In the genomic region with DNA sequence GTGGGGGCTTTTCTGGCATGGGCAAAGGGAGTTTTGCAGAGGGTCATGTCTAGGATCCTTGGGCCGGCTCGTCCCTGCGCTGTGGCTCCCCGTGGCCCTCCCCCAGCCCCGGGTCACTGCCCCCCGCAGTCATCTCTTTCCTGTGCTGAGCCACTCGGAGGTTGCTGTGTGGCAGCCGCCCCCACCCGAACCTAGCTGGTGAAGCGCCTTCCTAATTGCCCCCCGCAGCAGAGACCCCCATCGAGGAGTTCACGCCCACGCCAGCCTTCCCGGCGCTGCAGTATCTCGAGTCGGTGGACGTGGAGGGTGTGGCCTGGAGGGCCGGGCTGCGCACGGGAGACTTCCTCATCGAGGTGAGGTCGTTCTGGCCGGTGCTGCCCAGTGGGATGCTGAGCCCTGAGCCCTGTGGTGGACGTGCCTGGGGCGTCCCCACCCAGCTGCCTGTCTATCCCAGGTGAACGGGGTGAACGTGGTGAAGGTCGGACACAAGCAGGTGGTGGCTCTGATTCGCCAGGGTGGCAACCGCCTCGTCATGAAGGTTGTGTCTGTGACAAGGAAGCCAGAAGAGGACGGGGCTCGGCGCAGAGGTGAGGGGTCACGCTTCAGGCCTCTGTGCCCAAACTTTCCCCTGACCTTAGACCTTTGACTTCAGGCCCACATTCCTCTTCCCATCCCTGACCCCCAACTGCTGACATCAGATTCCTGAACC, we compare ENCODE assay signal across 20 cellular contexts. TPM values are rescaled to one million over a fixed set of nuclear protein-coding genes. Genes with fewer than 3 reads are reported as not detected.
A peak's percentile ranks its signal among the peaks of the same experiment; 100 is the strongest.
DNase-seq lines count a peak whose midpoint lies in the region; TF ChIP-seq lines count a peak whose summit lies in the region.
"Had no signal": no experiment of that assay in that cellular context is flagged by ENCODE, and none has a peak within 500 bp of the region (broad histone marks: within the 10 kb centered on the region; RNA-seq: fewer than 3 reads in every experiment).

No MANE protein-coding gene starts in this region.

- no peaks in the 10 kb centered on the region for H3K9me3 Mint-ChIP-seq in activated naive CD4-positive, alpha-beta T cell treated with anti-CD3 and anti-CD28 coated beads for 36 hours
- H3K9me3 Mint-ChIP-seq in endothelial cell (ENCODE audit: unreplicated experiment) = no peaks in the 10 kb centered on the region
- H3K9me3 Mint-ChIP-seq: stimulated activated effector memory CD8-positive, alpha-beta T cell treated with anti-CD3 and anti-CD28 coated beads, Interleukin-12 subunit alpha, Interleukin-12 subunit beta, amount 100 ng/mL, for 72 hours had no signal

- H3K27ac Mint-ChIP-seq in activated naive CD4-positive, alpha-beta T cell treated with anti-CD3 and anti-CD28 coated beads for 36 hours = no peak overlapping the region
- H3K27ac Mint-ChIP-seq in endothelial cell (ENCODE audit: unreplicated experiment) = peak overlapping the region; percentile 72
- H3K27ac Mint-ChIP-seq: stimulated activated effector memory CD8-positive, alpha-beta T cell treated with anti-CD3 and anti-CD28 coated beads, Interleukin-12 subunit alpha, Interleukin-12 subunit beta, amount 100 ng/mL, for 72 hours had no signal

- no peaks in the 10 kb centered on the region for H3K9me3 ChIP-seq in mesodermal cell (ENCODE audit: control insufficient read depth, low read length)
- H3K9me3 ChIP-seq: BLaER1 treated with 17β-estradiol and CSF1 and Interleukin-3, amounts not matched to agents 10 nM and 100 nM; psoas muscle; tibial artery had no signal

- H3K36me3 ChIP-seq in mesodermal cell (ENCODE audit: control insufficient read depth, insufficient read depth, low read length) = peaks cover 42% of the 10 kb centered on the region
- H3K36me3 ChIP-seq: tibial artery had no signal

- no peaks in the 10 kb centered on the region for H3K36me3 Mint-ChIP-seq in activated naive CD4-positive, alpha-beta T cell treated with anti-CD3 and anti-CD28 coated beads for 36 hours (ENCODE audit: low read depth)
- H3K36me3 Mint-ChIP-seq in endothelial cell (ENCODE audit: low read depth, unreplicated experiment) = peaks cover 67% of the 10 kb centered on the region
- H3K36me3 Mint-ChIP-seq: stimulated activated effector memory CD8-positive, alpha-beta T cell treated with anti-CD3 and anti-CD28 coated beads, Interleukin-12 subunit alpha, Interleukin-12 subunit beta, amount 100 ng/mL, for 72 hours had no signal

- CTCF ChIA-PET in activated naive CD4-positive, alpha-beta T cell treated with anti-CD3 and anti-CD28 coated beads for 36 hours (lab: Charles Lee) = no interaction called here

- intact Hi-C loops in activated naive CD4-positive, alpha-beta T cell treated with anti-CD3 and anti-CD28 coated beads for 36 hours (cut with micrococcal nuclease) = no loop called here

- DNase-seq in activated naive CD4-positive, alpha-beta T cell treated with anti-CD3 and anti-CD28 coated beads, Interleukin-2, amount 50 U/mL, for 16 hours = peak; percentile 8
- no peak for DNase-seq in activated naive CD4-positive, alpha-beta T cell treated with anti-CD3 and anti-CD28 coated beads for 36 hours
- DNase-seq in endothelial cell (ENCODE audit: low spot score) (no peak), substantia nigra (lab: John Stamatoyannopoulos, UW) (no peak), dermis blood vessel endothelial cell (no peak), hippocampal formation (lab: John Stamatoyannopoulos, UW) (no peak)
- DNase-seq in stimulated activated naive CD4-positive, alpha-beta T cell treated with Interleukin-2 at 50 U/mL for 16 hours (lab: John Stamatoyannopoulos, UW) = no peak
- DNase-seq: 8988T; activated CD4-positive, alpha-beta T cell treated with anti-CD3 and anti-CD28 coated beads for 1 hour; activated effector memory CD4-positive, alpha-beta T cell treated with Interleukin-2 at 50 U/mL for 16 hours; cerebellar nuclear complex; GF-D8; stimulated activated CD4-positive, alpha-beta T cell treated with anti-CD3 and anti-CD28 coated beads, Interleukin-15, amount 100 ng/mL, for 24 hours; tibial artery had no signal

- H3K4me1 ChIP-seq in mesodermal cell (ENCODE audit: control insufficient read depth, insufficient read depth, low read length, poor library complexity, severe bottlenecking) = peaks cover 7% of the 10 kb centered on the region
- H3K4me1 ChIP-seq: psoas muscle, tibial artery had no signal

- WGBS in mesodermal cell (ENCODE audit: insufficient coverage in 2 of 2), 2 experiments = 91 to 92% methylated on average over 30 to 31 of the region's 37 CpGs

- no peaks in the 10 kb centered on the region for H3K27me3 Mint-ChIP-seq in activated naive CD4-positive, alpha-beta T cell treated with anti-CD3 and anti-CD28 coated beads for 36 hours (ENCODE audit: low read depth)
- H3K27me3 Mint-ChIP-seq in endothelial cell (ENCODE audit: unreplicated experiment) = peaks cover 65% of the 10 kb centered on the region

- H3K27ac ChIP-seq in mesodermal cell (ENCODE audit: low read depth, low read length, severe bottlenecking) (peak overlapping the region; percentile 10), substantia nigra (ENCODE audit: low read depth, low read length, poor library complexity, severe bottlenecking) (peak overlapping the region; percentile 49)
- H3K27ac ChIP-seq: BLaER1 treated with 17β-estradiol and CSF1 and Interleukin-3, amounts not matched to agents 10 nM and 100 nM; psoas muscle; tibial artery had no signal

- TF ChIP-seq CTCF in endothelial cell (IDR thresholded peaks at IDR 0.05; ENCODE audit: unreplicated experiment) = no peak

- no peak overlapping the region for H3K4me3 Mint-ChIP-seq in activated naive CD4-positive, alpha-beta T cell treated with anti-CD3 and anti-CD28 coated beads for 36 hours
- H3K4me3 Mint-ChIP-seq in endothelial cell (ENCODE audit: unreplicated experiment) = peak overlapping the region; percentile 42
- H3K4me3 Mint-ChIP-seq: stimulated activated effector memory CD8-positive, alpha-beta T cell treated with anti-CD3 and anti-CD28 coated beads, Interleukin-12 subunit alpha, Interleukin-12 subunit beta, amount 100 ng/mL, for 72 hours had no signal

- H3K4me1 Mint-ChIP-seq in activated naive CD4-positive, alpha-beta T cell treated with anti-CD3 and anti-CD28 coated beads for 36 hours (ENCODE audit: low read depth) = peaks cover 13% of the 10 kb centered on the region
- H3K4me1 Mint-ChIP-seq in endothelial cell (ENCODE audit: unreplicated experiment) = peaks cover 35% of the 10 kb centered on the region

- H3K4me3 ChIP-seq in mesodermal cell (ENCODE audit: extremely low read depth, insufficient read depth, low read length, poor library complexity, severe bottlenecking) = peak overlapping the region; percentile 27
- H3K4me3 ChIP-seq: BLaER1 treated with 17β-estradiol and CSF1 and Interleukin-3, amounts not matched to agents 10 nM and 100 nM; psoas muscle; tibial artery had no signal

RNA-seq across cellular contexts. Expression of a gene that starts 32.0 kb away (rescaled TPM):
- under 1 TPM; 0.07 TPM for total RNA-seq in activated naive CD4-positive, alpha-beta T cell treated with anti-CD3 and anti-CD28 coated beads for 36 hours
- 223 TPM for total RNA-seq in endothelial cell (ENCODE audit: unreplicated experiment)
- polyA plus RNA-seq in mesodermal cell (2013, experiment 1 of 2) = 25.5 TPM
- polyA plus RNA-seq in mesodermal cell (2013, experiment 2 of 2) = 17.5 TPM
- 33.0 and 42.7 TPM in 2 replicates for total RNA-seq in dermis blood vessel endothelial cell
- total RNA-seq: HT-29 had no signal

RNA-seq across cellular contexts. Expression of a gene that starts 33.3 kb away (rescaled TPM):
- total RNA-seq in activated naive CD4-positive, alpha-beta T cell treated with anti-CD3 and anti-CD28 coated beads for 36 hours = not detected
- 2.8 TPM for total RNA-seq in endothelial cell (ENCODE audit: unreplicated experiment)
- polyA plus RNA-seq in mesodermal cell (2013, experiment 1 of 2) = 1.0 TPM
- polyA plus RNA-seq in mesodermal cell (2013, experiment 2 of 2) = 0.35 TPM
- total RNA-seq in dermis blood vessel endothelial cell = 0.34 and 0.79 TPM in 2 replicates
- total RNA-seq: HT-29, M059J had no signal

Comparison
In these comparisons a context has a peak if more than half of its experiments do, and no peak if none do; other contexts are left out.
1. RNA of a gene that starts 32.0 kb away (total RNA-seq): 223 TPM in endothelial cell (single experiment) and 33.0 to 42.7 TPM in dermis blood vessel endothelial cell; 0.07 TPM in activated naive CD4-positive, alpha-beta T cell treated with anti-CD3 and anti-CD28 coated beads for 36 hours; every median in the first group is over 10 times any median in the second.